ENCODE assay signal across 1 cellular context in genomic region chr20:36548006-36548315, GRCh38.
TF ChIP-seq lines count a peak whose summit lies in the region.

No MANE protein-coding gene starts in this region.

TF ChIP-seq in HCT116, 20 proteins besides CTCF, POLR2A, EP300 and RAD21 (continued from another document):
- TF ChIP-seq, protein P1, sequence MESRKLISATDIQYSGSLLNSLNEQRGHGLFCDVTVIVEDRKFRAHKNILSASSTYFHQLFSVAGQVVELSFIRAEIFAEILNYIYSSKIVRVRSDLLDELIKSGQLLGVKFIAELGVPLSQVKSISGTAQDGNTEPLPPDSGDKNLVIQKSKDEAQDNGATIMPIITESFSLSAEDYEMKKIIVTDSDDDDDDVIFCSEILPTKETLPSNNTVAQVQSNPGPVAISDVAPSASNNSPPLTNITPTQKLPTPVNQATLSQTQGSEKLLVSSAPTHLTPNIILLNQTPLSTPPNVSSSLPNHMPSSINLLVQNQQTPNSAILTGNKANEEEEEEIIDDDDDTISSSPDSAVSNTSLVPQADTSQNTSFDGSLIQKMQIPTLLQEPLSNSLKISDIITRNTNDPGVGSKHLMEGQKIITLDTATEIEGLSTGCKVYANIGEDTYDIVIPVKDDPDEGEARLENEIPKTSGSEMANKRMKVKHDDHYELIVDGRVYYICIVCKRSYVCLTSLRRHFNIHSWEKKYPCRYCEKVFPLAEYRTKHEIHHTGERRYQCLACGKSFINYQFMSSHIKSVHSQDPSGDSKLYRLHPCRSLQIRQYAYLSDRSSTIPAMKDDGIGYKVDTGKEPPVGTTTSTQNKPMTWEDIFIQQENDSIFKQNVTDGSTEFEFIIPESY (IDR thresholded peaks at IDR 0.05; ENCODE audit: extremely low read depth, insufficient replicate concordance, low read length), result no peak
- TF ChIP-seq MAX (IDR thresholded peaks at IDR 0.05), result no peak
- TF ChIP-seq, protein P2, sequence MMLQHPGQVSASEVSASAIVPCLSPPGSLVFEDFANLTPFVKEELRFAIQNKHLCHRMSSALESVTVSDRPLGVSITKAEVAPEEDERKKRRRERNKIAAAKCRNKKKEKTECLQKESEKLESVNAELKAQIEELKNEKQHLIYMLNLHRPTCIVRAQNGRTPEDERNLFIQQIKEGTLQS (IDR thresholded peaks at IDR 0.05), result no peak
